Comparison of ENCODE assay signal across 1 cellular context in the genomic region with DNA sequence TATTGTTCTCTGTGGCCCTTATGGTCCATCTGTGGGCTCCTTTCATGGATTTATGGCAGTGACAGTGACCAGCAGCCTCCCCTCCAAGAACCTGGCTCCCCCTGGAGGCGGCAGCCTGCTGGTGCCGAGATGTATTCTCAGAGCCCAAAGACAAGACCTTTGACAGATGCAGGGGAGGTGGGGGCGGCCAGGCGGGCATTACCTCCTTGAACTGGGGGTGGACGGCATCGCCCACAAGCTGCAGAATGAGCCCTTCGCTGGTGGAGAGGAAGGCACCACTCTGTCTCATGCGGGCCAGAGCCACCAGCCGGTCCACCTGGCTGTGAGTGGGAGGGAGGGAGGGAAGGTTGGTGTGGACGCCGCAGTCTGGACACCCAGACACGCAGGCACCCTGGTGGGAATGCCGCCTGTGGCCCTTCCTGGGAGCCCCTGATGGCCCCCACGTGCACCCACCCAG.
A peak's percentile ranks its signal among the peaks of the same experiment; 100 is the strongest.
TF ChIP-seq lines count a peak whose summit lies in the region.

No MANE protein-coding gene starts in this region.

TF ChIP-seq in HepG2, 621 proteins besides CTCF, POLR2A, EP300 and RAD21:
- peak; percentile 53 for TF ChIP-seq STAG1 (CRISPR knock-in tag; IDR thresholded peaks at IDR 0.05)
- TF ChIP-seq ZNF687 (CRISPR knock-in tag; IDR thresholded peaks at IDR 0.05) = peak; percentile 14; the same call in 1 of the 2 replicates
- TF ChIP-seq THAP9 (CRISPR knock-in tag; IDR thresholded peaks at IDR 0.05; ENCODE audit: borderline replicate concordance) = no peak
- no peak for TF ChIP-seq NCOA2 (CRISPR knock-in tag; IDR thresholded peaks at IDR 0.05)
- peak; percentile 39 for TF ChIP-seq SMC3 (IDR thresholded peaks at IDR 0.05; ENCODE audit: low read length)
- no peak for TF ChIP-seq CCDC6 (CRISPR knock-in tag; IDR thresholded peaks at IDR 0.05)
